In genomic region chr12:54054442-54055332, GRCh38 we compare ENCODE assay signal across 1 cellular context.
TF ChIP-seq lines count a peak whose summit lies in the region.

No MANE protein-coding gene starts in this region.

TF ChIP-seq in HEK293, 187 proteins besides CTCF, POLR2A, EP300 and RAD21 (continued from another document):
- TF ChIP-seq PBX3 (CRISPR knock-in tag; IDR thresholded peaks at IDR 0.05): no peak
- peak; percentile 96 for TF ChIP-seq PRDM4 (tag by site-specific recombination; IDR thresholded peaks at IDR 0.05)
- peak; percentile 53; the same call in 1 of the 2 replicates for TF ChIP-seq ZNF76 (tag by site-specific recombination; IDR thresholded peaks at IDR 0.05; ENCODE audit: borderline replicate concordance, low read depth)
- no peak for TF ChIP-seq ELK4 (IDR thresholded peaks at IDR 0.05; ENCODE audit: borderline replicate concordance, low read depth, low read length)
- TF ChIP-seq ZBTB48 (tag by site-specific recombination; IDR thresholded peaks at IDR 0.05): no peak
- 0 out of 2 replicates have a peak, but pooled peaks have one; percentile 18 for TF ChIP-seq EGR2 (tag by site-specific recombination; IDR thresholded peaks at IDR 0.05; ENCODE audit: low read depth)
- TF ChIP-seq ZBTB20 (tag by site-specific recombination; IDR thresholded peaks at IDR 0.05): no peak
- peak; percentile 58; the same call in 1 of the 2 replicates for TF ChIP-seq PRDM1 (tag by site-specific recombination; IDR thresholded peaks at IDR 0.05)
- 0 out of 2 replicates have a peak, but pooled peaks have one; percentile 9 for TF ChIP-seq PATZ1 (tag by site-specific recombination; IDR thresholded peaks at IDR 0.05)
- 0 out of 2 replicates have a peak, but pooled peaks have one; percentile 13 for TF ChIP-seq ZBTB21 (tag by site-specific recombination; IDR thresholded peaks at IDR 0.05)
- no peak for TF ChIP-seq ZNF140 (tag by site-specific recombination; IDR thresholded peaks at IDR 0.05)
- 0 out of 2 replicates have a peak, but pooled peaks have one; percentile 7 for TF ChIP-seq ZNF513 (tag by site-specific recombination; IDR thresholded peaks at IDR 0.05)
- TF ChIP-seq ZSCAN30 (tag by site-specific recombination; IDR thresholded peaks at IDR 0.05): peak; percentile 97
- peak; percentile 73; the same call in 1 of the 2 replicates for TF ChIP-seq HOXD13 (CRISPR knock-in tag; IDR thresholded peaks at IDR 0.05; ENCODE audit: borderline replicate concordance)
- TF ChIP-seq ZNF626 (tag by site-specific recombination; IDR thresholded peaks at IDR 0.05): no peak
- no peak for TF ChIP-seq ZNF792 (tag by site-specific recombination; IDR thresholded peaks at IDR 0.05)
- no peak for TF ChIP-seq SP3 (tag by site-specific recombination; IDR thresholded peaks at IDR 0.05)
- TF ChIP-seq ZNF366 (tag by site-specific recombination; conservative IDR thresholded peaks at IDR 0.05): peak; percentile 70; the same call in 1 of the 2 replicates
- no peak for TF ChIP-seq ZNF23 (tag by site-specific recombination; IDR thresholded peaks at IDR 0.05; ENCODE audit: borderline replicate concordance)
- TF ChIP-seq ZBTB8A (tag by site-specific recombination; IDR thresholded peaks at IDR 0.05): peak; percentile 79
- peak; percentile 94 for TF ChIP-seq FEZF1 (tag by site-specific recombination; IDR thresholded peaks at IDR 0.05)
- no peak for TF ChIP-seq MEIS1 (CRISPR knock-in tag; IDR thresholded peaks at IDR 0.05; ENCODE audit: borderline replicate concordance)
- no peak for TF ChIP-seq ZNF658 (tag by site-specific recombination; IDR thresholded peaks at IDR 0.05)
- TF ChIP-seq ZNF416 (tag by site-specific recombination; IDR thresholded peaks at IDR 0.05): no peak
- TF ChIP-seq ZBTB44 (tag by site-specific recombination; IDR thresholded peaks at IDR 0.05): peak; percentile 77; the same call in 1 of the 2 replicates
- no peak for TF ChIP-seq ZNF624 (tag by site-specific recombination; IDR thresholded peaks at IDR 0.05)
- TF ChIP-seq GLI2 (tag by site-specific recombination; IDR thresholded peaks at IDR 0.05; ENCODE audit: borderline replicate concordance, low read depth): peak; percentile 89
- no peak for TF ChIP-seq ZNF560 (tag by site-specific recombination; IDR thresholded peaks at IDR 0.05; ENCODE audit: borderline replicate concordance)
- TF ChIP-seq ZFP69B (tag by site-specific recombination; IDR thresholded peaks at IDR 0.05): peak; percentile 64; the same call in 1 of the 2 replicates
- no peak for TF ChIP-seq AEBP2 (tag by site-specific recombination; IDR thresholded peaks at IDR 0.05; ENCODE audit: borderline replicate concordance)
- TF ChIP-seq ZNF623 (tag by site-specific recombination; IDR thresholded peaks at IDR 0.05): no peak
- TF ChIP-seq TSHZ1 (tag by site-specific recombination; IDR thresholded peaks at IDR 0.05; ENCODE audit: borderline replicate concordance): peak; percentile 77
- no peak for TF ChIP-seq ZNF558 (tag by site-specific recombination; IDR thresholded peaks at IDR 0.05)
